ENCODE assay signal across 31 cellular contexts in the genomic region with DNA sequence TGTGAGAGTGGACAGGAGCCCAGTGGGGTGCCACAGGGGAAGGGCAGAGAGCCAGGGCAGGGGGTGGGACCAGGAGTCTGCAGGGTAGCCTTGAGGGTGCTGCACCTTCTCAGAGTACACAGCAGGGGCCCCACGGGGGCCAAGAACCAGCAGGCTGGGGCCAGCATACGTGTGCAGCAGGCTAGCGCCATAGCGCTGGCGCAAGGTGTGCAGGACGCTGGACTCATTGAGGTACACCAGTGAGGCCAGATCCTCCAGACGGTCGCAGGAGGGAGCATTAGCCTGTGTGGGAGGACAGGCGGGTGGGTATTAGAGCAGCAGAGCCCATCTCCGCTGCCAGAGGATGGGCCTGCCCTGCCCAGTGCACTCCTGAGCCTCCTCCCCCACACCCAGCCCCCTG.
"Had no signal": no experiment of that assay in that cellular context is flagged by ENCODE, and none has a peak within 500 bp of the region (broad histone marks: within the 10 kb centered on the region; RNA-seq: fewer than 3 reads in every experiment).

No MANE protein-coding gene starts in this region.

- H3K27me3 ChIP-seq: body of pancreas, MG63, SJCRH30 had no signal

- ATAC-seq: activated CD8-positive, alpha-beta T cell treated with anti-CD3 and anti-CD28 coated beads, Interleukin-2, amount 10 ng/mL, durations not matched to agents 7 days and 5 days; body of pancreas had no signal

- H3K27ac ChIP-seq: body of pancreas, SJCRH30, SK-N-MC, WERI-Rb-1 had no signal

- H3K9me3 ChIP-seq: body of pancreas, MG63, SJCRH30 had no signal

- H3K4me3 ChIP-seq: body of pancreas, MG63, SJCRH30, SK-N-MC had no signal

- FAIRE-seq: astrocyte, bronchial epithelial cell had no signal

- DNase-seq: activated CD4-positive, alpha-beta T cell treated with anti-CD3 and anti-CD28 coated beads, Interleukin-2, amount 10 ng/mL, durations not matched to agents 24 days and 14 days; activated CD4-positive, alpha-beta T cell treated with anti-CD3 and anti-CD28 coated beads, Interleukin-2, amount 50 U/mL, for 48 hours; activated CD4-positive, CD25-positive, alpha-beta regulatory T cell; activated CD8-positive, alpha-beta T cell treated with anti-CD3 and anti-CD28 coated beads, Interleukin-2, amount 10 ng/mL, durations not matched to agents 7 days and 5 days; activated gamma-delta T cell; activated naive CD4-positive, alpha-beta T cell treated with Interleukin-2 at 50 U/mL for 16 hours; activated naive CD8-positive, alpha-beta T cell treated with anti-CD3 and anti-CD28 coated beads, Interleukin-2, amount 10 ng/mL, durations not matched to agents 7 days and 5 days; activated T-cell treated with anti-CD3 and anti-CD28 coated beads, Interleukin-2, amount 50 U/mL, for 24 hours; amygdala; body of pancreas; caudate nucleus; cerebellar nuclear complex; Kasumi-1; KG1; MG63; NCI-H1048; NCI-H1105 treated with DMSO at 0.1 percent for 48 hours; NCI-H1436; NCI-H1694; NCI-H1930; NCI-H2081 treated with DMSO at 0.1 percent for 48 hours; NCI-H226; NCI-H446 treated with DMSO at 0.1 percent for 48 hours; NCI-H524; SHP77; SJCRH30; T1000; WERI-Rb-1 had no signal
